In genomic region chr6:27174958-27175357, GRCh38 we compare ENCODE assay signal across 20 cellular contexts.
"Had no signal": no experiment of that assay in that cellular context is flagged by ENCODE, and none has a peak within 500 bp of the region (broad histone marks: within the 10 kb centered on the region; RNA-seq: fewer than 3 reads in every experiment).

No MANE protein-coding gene starts in this region.

- H3K9me3 ChIP-seq: breast epithelium, colonic mucosa, heart right ventricle, prostate gland, thyroid gland, upper lobe of right lung had no signal

- H3K4me3 Mint-ChIP-seq: activated CD8-positive, alpha-beta memory T cell treated with anti-CD3 and anti-CD28 coated beads, Interleukin-2, amount 10 ng/mL, durations not matched to agents 7 days and 5 days; activated CD8-positive, alpha-beta T cell treated with anti-CD3 and anti-CD28 coated beads for 36 hours; activated naive CD8-positive, alpha-beta T cell treated with anti-CD3 and anti-CD28 coated beads for 36 hours; central memory CD8-positive, alpha-beta T cell had no signal

- H3K4me1 ChIP-seq: breast epithelium, colonic mucosa, prostate gland had no signal

- H3K36me3 ChIP-seq: breast epithelium, colonic mucosa, heart right ventricle, prostate gland, thyroid gland, upper lobe of right lung had no signal

- H3K27me3 ChIP-seq: breast epithelium, colonic mucosa, thyroid gland, upper lobe of right lung had no signal

- H3K4me3 ChIP-seq: breast epithelium, colonic mucosa, heart right ventricle, prostate gland, thyroid gland, upper lobe of right lung had no signal

- DNase-seq: activated CD4-positive, alpha-beta T cell treated with anti-CD3 and anti-CD28 coated beads for 48 hours; activated CD8-positive, alpha-beta memory T cell treated with anti-CD3 and anti-CD28 coated beads, Interleukin-2, amount 10 ng/mL, durations not matched to agents 7 days and 5 days; activated CD8-positive, alpha-beta T cell treated with anti-CD3 and anti-CD28 coated beads for 36 hours; activated naive CD4-positive, alpha-beta T cell treated with Interleukin-2 at 50 U/mL for 16 hours; activated naive CD8-positive, alpha-beta T cell treated with anti-CD3 and anti-CD28 coated beads for 36 hours; activated T-cell treated with anti-CD3 and anti-CD28 coated beads for 4 hours; colonic mucosa; heart right ventricle; islet precursor cell; left colon; stimulated activated CD4-positive, alpha-beta T cell treated with anti-CD3 and anti-CD28 coated beads, Interleukin-4, amount 100 ng/mL, for 24 hours; stimulated activated naive CD8-positive, alpha-beta T cell treated with anti-CD3 and anti-CD28 coated beads, Interleukin-15, Interleukin-2, amounts not matched to agents 100 U/mL and 50 U/mL, for 24 hours; substantia nigra; thyroid gland; upper lobe of right lung had no signal

- H3K9me3 Mint-ChIP-seq: activated CD8-positive, alpha-beta T cell treated with anti-CD3 and anti-CD28 coated beads for 36 hours; activated naive CD8-positive, alpha-beta T cell treated with anti-CD3 and anti-CD28 coated beads for 36 hours; central memory CD8-positive, alpha-beta T cell had no signal

- H3K27ac Mint-ChIP-seq: activated CD8-positive, alpha-beta memory T cell treated with anti-CD3 and anti-CD28 coated beads, Interleukin-2, amount 10 ng/mL, durations not matched to agents 7 days and 5 days; activated CD8-positive, alpha-beta T cell treated with anti-CD3 and anti-CD28 coated beads for 36 hours; activated naive CD8-positive, alpha-beta T cell treated with anti-CD3 and anti-CD28 coated beads for 36 hours; memory B cell had no signal

- H3K27ac ChIP-seq: breast epithelium, colonic mucosa, epithelial cell of prostate, heart right ventricle, prostate gland, thyroid gland, upper lobe of right lung had no signal

- H3K27me3 Mint-ChIP-seq: activated CD8-positive, alpha-beta T cell treated with anti-CD3 and anti-CD28 coated beads for 36 hours; memory B cell had no signal

- ATAC-seq: activated CD8-positive, alpha-beta memory T cell treated with anti-CD3 and anti-CD28 coated beads, Interleukin-2, amount 10 ng/mL, durations not matched to agents 7 days and 5 days; activated CD8-positive, alpha-beta T cell treated with anti-CD3 and anti-CD28 coated beads for 36 hours; heart right ventricle; left colon; stimulated activated naive CD8-positive, alpha-beta T cell treated with anti-CD3 and anti-CD28 coated beads, Interleukin-15, Interleukin-2, amounts not matched to agents 100 U/mL and 50 U/mL, for 24 hours; upper lobe of right lung had no signal
